In the genomic region with DNA sequence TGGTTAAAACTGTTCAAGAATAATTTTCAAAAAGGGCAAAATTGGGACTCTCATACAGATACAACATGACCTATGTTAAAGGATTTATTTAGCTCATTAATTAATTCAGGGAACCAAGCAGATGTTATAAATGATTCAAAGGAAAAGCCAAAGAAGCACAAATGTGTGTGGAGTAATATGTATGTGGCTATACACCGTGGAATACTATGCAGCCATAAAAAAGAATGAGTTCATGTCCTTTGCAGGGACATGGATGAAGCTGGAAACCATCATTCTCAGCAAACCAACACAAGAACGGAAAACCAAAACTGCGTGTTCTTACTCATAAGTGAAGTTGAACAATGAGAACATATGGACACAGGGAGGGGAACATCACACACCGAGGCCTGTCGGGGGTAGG, we compare ENCODE assay signal across 2 cellular contexts. TPM values are rescaled to one million over a fixed set of nuclear protein-coding genes. Genes with fewer than 3 reads are reported as not detected.
"Had no signal": no experiment of that assay in that cellular context is flagged by ENCODE, and none has a peak within 500 bp of the region (broad histone marks: within the 10 kb centered on the region; RNA-seq: fewer than 3 reads in every experiment).

No MANE protein-coding gene starts in this region.

RNA-seq across cellular contexts. Expression of gene TLR6, which starts 59.6 kb away (rescaled TPM):
- total RNA-seq: H7 had no signal
- polyA plus RNA-seq: GM23338 had no signal
